In the genomic region with DNA sequence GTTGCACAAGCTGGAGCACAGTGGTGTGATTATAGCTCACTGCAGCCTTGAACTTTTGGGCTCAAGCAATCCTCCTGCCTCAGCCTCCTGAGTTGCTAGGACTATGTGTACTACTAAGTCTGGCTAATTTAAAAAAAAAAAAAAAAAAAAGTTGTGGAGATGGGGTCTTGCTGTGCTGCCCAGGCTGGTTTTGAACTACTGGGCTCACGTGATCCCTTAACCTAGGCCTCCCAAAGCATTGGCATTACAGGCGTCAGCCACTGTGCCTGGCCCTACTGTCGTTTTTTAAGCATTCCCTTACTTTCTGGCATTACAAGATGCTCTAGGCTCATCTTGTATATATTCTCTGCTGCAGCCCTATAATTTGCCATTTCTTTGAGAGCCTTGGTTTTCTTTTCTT, we compare ENCODE assay signal across 28 cellular contexts.
"Had no signal": no experiment of that assay in that cellular context is flagged by ENCODE, and none has a peak within 500 bp of the region (broad histone marks: within the 10 kb centered on the region; RNA-seq: fewer than 3 reads in every experiment).

No MANE protein-coding gene starts in this region.

- H3K9me3 ChIP-seq: esophagus squamous epithelium, heart right ventricle, left lung, prostate gland, suprapubic skin, transverse colon, upper lobe of right lung, uterus had no signal

- H3K4me3 ChIP-seq: coronary artery, esophagus squamous epithelium, heart right ventricle, left lung, neural progenitor cell, prostate gland, smooth muscle cell, suprapubic skin, transverse colon, upper lobe of right lung, uterus had no signal

- H3K27ac ChIP-seq: esophagus squamous epithelium, heart right ventricle, left lung, neural progenitor cell, prostate gland, suprapubic skin, transverse colon, upper lobe of right lung, uterus had no signal

- ATAC-seq: left cardiac atrium; left lung; right cardiac atrium; stimulated activated naive CD8-positive, alpha-beta T cell treated with anti-CD3 and anti-CD28 coated beads, Interleukin-15, amount 100 ng/mL, for 72 hours; upper lobe of right lung had no signal

- H3K4me3 Mint-ChIP-seq: naive thymus-derived CD4-positive, alpha-beta T cell; nephron; neural progenitor cell; stimulated activated naive CD8-positive, alpha-beta T cell treated with anti-CD3 and anti-CD28 coated beads, Interleukin-15, amount 100 ng/mL, for 72 hours had no signal

- DNase-seq: dermis blood vessel endothelial cell; effector memory CD4-positive, alpha-beta T cell; esophagus squamous epithelium; foreskin melanocyte; glutamatergic neuron; heart right ventricle; hippocampal formation; left cardiac atrium; left lung; mesendoderm; midbrain; naive thymus-derived CD4-positive, alpha-beta T cell; right cardiac atrium; stimulated activated CD4-positive, alpha-beta T cell treated with anti-CD3 and anti-CD28 coated beads, Interleukin-12 subunit alpha, Interleukin-12 subunit beta, amount 100 ng/mL, for 4 hours; stimulated activated CD4-positive, alpha-beta T cell treated with anti-CD3 and anti-CD28 coated beads, Interleukin-1b, Interleukin-23, amount 100 ng/mL, for 48 hours; stimulated activated CD4-positive, alpha-beta T cell treated with anti-CD3 and anti-CD28 coated beads, Interleukin-4, amount 100 ng/mL, for 1 hour; stimulated activated CD8-positive, alpha-beta memory T cell treated with anti-CD3 and anti-CD28 coated beads, Interleukin-4, amount 100 ng/mL, for 48 hours; stimulated activated naive CD4-positive, alpha-beta T cell; stimulated activated naive CD8-positive, alpha-beta T cell treated with anti-CD3 and anti-CD28 coated beads, Interleukin-15, amount 100 ng/mL, for 72 hours; transverse colon; upper lobe of right lung; uterus had no signal

- H3K9me3 Mint-ChIP-seq: naive thymus-derived CD4-positive, alpha-beta T cell; nephron; neural progenitor cell; stimulated activated naive CD8-positive, alpha-beta T cell treated with anti-CD3 and anti-CD28 coated beads, Interleukin-15, amount 100 ng/mL, for 72 hours had no signal

- H3K27me3 ChIP-seq: esophagus squamous epithelium, heart right ventricle, left lung, neural progenitor cell, suprapubic skin, transverse colon, upper lobe of right lung, uterus had no signal

- H3K27ac Mint-ChIP-seq: nephron; neural progenitor cell; stimulated activated naive CD8-positive, alpha-beta T cell treated with anti-CD3 and anti-CD28 coated beads, Interleukin-15, amount 100 ng/mL, for 72 hours had no signal

- H3K4me2 ChIP-seq: neural progenitor cell, smooth muscle cell had no signal

- H3K9ac ChIP-seq: neural progenitor cell had no signal

- H3K36me3 ChIP-seq: neural progenitor cell, prostate gland, uterus had no signal

- H3K27me3 Mint-ChIP-seq: naive thymus-derived CD4-positive, alpha-beta T cell; stimulated activated naive CD8-positive, alpha-beta T cell treated with anti-CD3 and anti-CD28 coated beads, Interleukin-15, amount 100 ng/mL, for 72 hours had no signal

- H2AFZ ChIP-seq: neural progenitor cell had no signal

- H3K4me1 ChIP-seq: neural progenitor cell, prostate gland, upper lobe of right lung, uterus had no signal
